1 cellular context compared by ENCODE assay signal in the genomic region with DNA sequence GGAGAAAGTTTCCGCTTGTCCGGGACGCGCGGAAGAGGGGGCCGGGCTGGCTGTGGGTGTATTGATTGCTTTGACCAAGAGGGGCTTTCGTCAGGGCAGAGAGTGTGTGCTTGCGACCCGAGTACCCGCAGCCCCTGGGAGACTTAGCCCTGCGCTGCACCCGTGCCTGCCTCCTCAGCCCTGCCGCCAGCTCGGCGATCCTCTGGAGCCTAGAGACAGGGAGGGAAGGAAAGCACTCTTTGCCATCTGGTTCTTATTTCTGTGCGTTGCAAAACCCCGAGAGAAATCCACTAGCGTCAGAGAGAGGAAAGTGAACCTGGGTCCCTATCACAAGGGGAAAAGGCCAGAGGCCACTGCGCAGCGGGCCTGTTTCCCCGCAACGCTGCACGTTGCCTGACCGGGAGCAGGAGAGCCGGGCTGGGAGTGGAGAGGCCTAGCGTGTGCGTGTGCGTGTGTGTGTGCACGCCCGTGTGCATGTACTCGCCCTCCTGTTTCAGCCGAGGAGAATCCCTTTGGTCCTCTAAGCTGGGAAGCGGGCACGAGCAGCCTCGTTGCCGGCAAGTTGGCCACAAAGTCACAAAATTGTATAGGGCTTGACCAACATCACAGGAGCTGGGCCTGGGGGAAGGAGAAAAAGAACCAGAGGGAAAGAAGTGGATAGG.
TF ChIP-seq lines count a peak whose summit lies in the region.

No MANE protein-coding gene starts in this region.

TF ChIP-seq in H1, 55 proteins besides CTCF, POLR2A, EP300 and RAD21 (continued from another document):
- TF ChIP-seq E2F6 (IDR thresholded peaks at IDR 0.05): no peak
- TF ChIP-seq RBBP5 (IDR thresholded peaks at IDR 0.05; ENCODE audit: borderline replicate concordance, low read depth, low read length): no peak; the same call in 1 of the 2 replicates
